Comparison of ENCODE assay signal across 16 cellular contexts in the genomic region with DNA sequence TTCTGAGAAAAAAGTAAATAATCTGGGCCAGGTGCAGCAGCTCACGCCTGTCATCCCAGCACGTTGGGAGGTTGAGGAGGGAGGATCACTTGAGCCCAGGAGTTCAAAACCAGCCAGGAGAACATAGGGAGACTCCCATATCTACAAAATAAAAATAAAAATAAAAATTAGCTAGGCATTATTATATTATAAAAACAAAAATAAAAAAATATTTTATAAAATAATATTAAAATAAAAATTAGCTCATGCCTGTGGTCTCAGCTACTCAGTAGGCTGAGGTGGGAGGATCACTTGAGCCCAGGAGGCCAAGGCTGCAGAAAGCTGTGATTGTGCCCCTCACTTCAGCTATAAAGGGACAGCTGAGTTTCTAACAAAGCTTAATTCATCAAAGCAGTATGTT.
DNase-seq lines count a peak whose midpoint lies in the region; ATAC-seq and TF ChIP-seq lines count a peak whose summit lies in the region.
"Had no signal": no experiment of that assay in that cellular context is flagged by ENCODE, and none has a peak within 500 bp of the region (broad histone marks: within the 10 kb centered on the region; RNA-seq: fewer than 3 reads in every experiment).

No MANE protein-coding gene starts in this region.

- H3K36me3 Mint-ChIP-seq in Calu3 (ENCODE audit: insufficient read depth, unreplicated experiment) = no peaks in the 10 kb centered on the region
- no peaks in the 10 kb centered on the region for H3K36me3 Mint-ChIP-seq in WTC11
- no peaks in the 10 kb centered on the region for H3K36me3 Mint-ChIP-seq in neural crest cell (ENCODE audit: low read depth)
- no peaks in the 10 kb centered on the region for H3K36me3 Mint-ChIP-seq in activated naive CD4-positive, alpha-beta T cell treated with anti-CD3 and anti-CD28 coated beads, Interleukin-2, amount 50 U/mL, for 72 hours
- H3K36me3 Mint-ChIP-seq: CD14-positive monocyte; CD4-positive, alpha-beta memory T cell; CD4-positive, CD25-positive, alpha-beta regulatory T cell; CD8-positive, alpha-beta memory T cell had no signal

- BruUV-seq in Calu3 (replicated peaks; lab: Mats Ljungman, UMichigan) = no TSS peak

- TF ChIP-seq CTCF in Calu3 (IDR thresholded peaks at IDR 0.05; ENCODE audit: unreplicated experiment) = no peak
- no peak for TF ChIP-seq CTCF in WTC11 (IDR thresholded peaks at IDR 0.05)
- no peak for TF ChIP-seq CTCF in neural crest cell (conservative IDR thresholded peaks at IDR 0.05)

- H3K4me1 Mint-ChIP-seq in Calu3 (ENCODE audit: low read depth, unreplicated experiment) = peaks cover 17% of the 10 kb centered on the region
- no peaks in the 10 kb centered on the region for H3K4me1 Mint-ChIP-seq in WTC11
- H3K4me1 Mint-ChIP-seq in neural crest cell = peaks cover 30% of the 10 kb centered on the region
- H3K4me1 Mint-ChIP-seq: CD14-positive monocyte; CD4-positive, alpha-beta memory T cell; CD4-positive, CD25-positive, alpha-beta regulatory T cell; CD8-positive, alpha-beta memory T cell had no signal

- H3K9me3 Mint-ChIP-seq in Calu3 (ENCODE audit: low read depth, unreplicated experiment) = no peaks in the 10 kb centered on the region
- peaks cover 6% of the 10 kb centered on the region for H3K9me3 Mint-ChIP-seq in WTC11
- peaks cover 2% of the 10 kb centered on the region for H3K9me3 Mint-ChIP-seq in neural crest cell
- peaks cover 0 to 3% of the 10 kb centered on the region in 2 donors for H3K9me3 Mint-ChIP-seq in activated naive CD4-positive, alpha-beta T cell treated with anti-CD3 and anti-CD28 coated beads, Interleukin-2, amount 50 U/mL, for 72 hours

- intact Hi-C loops in Calu3 (cut with micrococcal nuclease; ENCODE audit: unreplicated experiment) = no loop called here

- in situ Hi-C loops in KBM-7 (cut with MboI; ENCODE audit: low pct_unique_long_range_greater_than_20kb, low sequenced_read_pairs) = no loop called here

- H3K27ac Mint-ChIP-seq in Calu3 (ENCODE audit: unreplicated experiment) (peak overlapping the region; percentile 14), WTC11 (no peak overlapping the region), neural crest cell (ENCODE audit: unreplicated experiment) (peak overlapping the region; percentile 68)
- H3K27ac Mint-ChIP-seq in activated naive CD4-positive, alpha-beta T cell treated with anti-CD3 and anti-CD28 coated beads, Interleukin-2, amount 50 U/mL, for 72 hours = no peak overlapping the region
- H3K27ac Mint-ChIP-seq: CD14-positive monocyte; CD4-positive, alpha-beta memory T cell; CD4-positive, CD25-positive, alpha-beta regulatory T cell had no signal

- ATAC-seq in WTC11 = no peak
- ATAC-seq in activated naive CD4-positive, alpha-beta T cell treated with anti-CD3 and anti-CD28 coated beads, Interleukin-2, amount 50 U/mL, for 72 hours = no peak

- CTCF ChIA-PET in Calu3 (lab: Charles Lee) = no interaction called here
- CTCF ChIA-PET in WTC11 (lab: Charles Lee) = interaction anchor here (0.7 kb wide), 1 partner anchor 12 kb away, joined by 3 read pairs; no protein-coding TSS in a partner anchor

- H3K4me3 Mint-ChIP-seq in Calu3 (ENCODE audit: low read depth, unreplicated experiment) (no peak overlapping the region), WTC11 (no peak overlapping the region), neural crest cell (no peak overlapping the region)
- H3K4me3 Mint-ChIP-seq: CD14-positive monocyte; CD4-positive, alpha-beta memory T cell; CD4-positive, CD25-positive, alpha-beta regulatory T cell; CD8-positive, alpha-beta memory T cell had no signal

- POLR2A ChIA-PET in WTC11 (lab: Charles Lee) = no interaction called here

- H3K27me3 Mint-ChIP-seq in Calu3 (ENCODE audit: unreplicated experiment) (no peaks in the 10 kb centered on the region), WTC11 (ENCODE audit: low read depth) (peaks cover 7% of the 10 kb centered on the region; the same call in 1 of the 2 replicates), neural crest cell (ENCODE audit: low read depth) (no peaks in the 10 kb centered on the region)
- H3K27me3 Mint-ChIP-seq: CD4-positive, CD25-positive, alpha-beta regulatory T cell had no signal

- no peak for DNase-seq in Calu3
- DNase-seq in WTC11 (ENCODE audit: low spot score) = no peak
- no peak for DNase-seq in neural crest cell (ENCODE audit: low read depth, low spot score)
- no peak for DNase-seq in activated naive CD4-positive, alpha-beta T cell treated with anti-CD3 and anti-CD28 coated beads, Interleukin-2, amount 50 U/mL, for 72 hours (ENCODE audit: low spot score in 2 of 2)
- DNase-seq in KBM-7 = no peak
- DNase-seq: 8988T; ACHN; BE2C; C1 segment of cervical spinal cord; CD4-positive, alpha-beta memory T cell; CD4-positive, CD25-positive, alpha-beta regulatory T cell; CD8-positive, alpha-beta memory T cell; COR-L47; DMS79 treated with DMSO at 0.1 percent for 48 hours; GF-D8 had no signal

TF ChIP-seq in WTC11, 78 proteins besides CTCF, POLR2A, EP300 and RAD21:
- TF ChIP-seq HMGA2 (CRISPR knock-in tag; IDR thresholded peaks at IDR 0.05) = peak; percentile 93
- no peak for TF ChIP-seq ATF1 (CRISPR knock-in tag; IDR thresholded peaks at IDR 0.05)
TF ChIP-seq in WTC11: peak in this region for 1.

Comparison
In these comparisons a context has a peak if more than half of its experiments do, and no peak if none do; other contexts are left out.
1. H3K27ac Mint-ChIP-seq: peak in Calu3 (single experiment) and neural crest cell (single experiment); none in WTC11 (single experiment) and activated naive CD4-positive, alpha-beta T cell treated with anti-CD3 and anti-CD28 coated beads, Interleukin-2, amount 50 U/mL, for 72 hours (0 of 2).